ENCODE assay signal across 2 cellular contexts in genomic region chr10:49620286-49620810, GRCh38.
TF ChIP-seq lines count a peak whose summit lies in the region.

No MANE protein-coding gene starts in this region.

TF ChIP-seq in HepG2, 621 proteins besides CTCF, POLR2A, EP300 and RAD21 (continues in another document):
- TF ChIP-seq ZNF646 (CRISPR knock-in tag; IDR thresholded peaks at IDR 0.05) (no peak), E2F5 (CRISPR knock-in tag; conservative IDR thresholded peaks at IDR 0.05) (no peak), BRCA1 (CRISPR knock-in tag; IDR thresholded peaks at IDR 0.05) (no peak), ZNF775 (CRISPR knock-in tag; IDR thresholded peaks at IDR 0.05; ENCODE audit: borderline replicate concordance) (no peak), NFYB (CRISPR knock-in tag; IDR thresholded peaks at IDR 0.05) (no peak), FOXK1 (CRISPR knock-in tag; IDR thresholded peaks at IDR 0.05; ENCODE audit: borderline replicate concordance, low read depth) (no peak), RFX3 (CRISPR knock-in tag; IDR thresholded peaks at IDR 0.05) (no peak), FUBP1 (CRISPR knock-in tag; IDR thresholded peaks at IDR 0.05; ENCODE audit: borderline replicate concordance) (no peak), SRSF9 (IDR thresholded peaks at IDR 0.05; ENCODE audit: borderline replicate concordance, insufficient read depth, low read depth, low read length, poor library complexity, severe bottlenecking) (no peak), ZNF275 (CRISPR knock-in tag; IDR thresholded peaks at IDR 0.05; ENCODE audit: borderline replicate concordance) (no peak), ZBTB39 (CRISPR knock-in tag; IDR thresholded peaks at IDR 0.05) (no peak), RFXANK (CRISPR knock-in tag; IDR thresholded peaks at IDR 0.05) (no peak), ZNF326 (CRISPR knock-in tag; IDR thresholded peaks at IDR 0.05; ENCODE audit: borderline replicate concordance) (no peak)

TF ChIP-seq in HEK293T, 16 proteins besides CTCF, POLR2A, EP300 and RAD21:
- TF ChIP-seq ARNT (IDR thresholded peaks at IDR 0.05) (no peak), TARDBP (IDR thresholded peaks at IDR 0.05) (no peak), CTBP1 (IDR thresholded peaks at IDR 0.05; ENCODE audit: borderline replicate concordance) (no peak)
